Comparison of ENCODE assay signal across 13 cellular contexts in the genomic region with DNA sequence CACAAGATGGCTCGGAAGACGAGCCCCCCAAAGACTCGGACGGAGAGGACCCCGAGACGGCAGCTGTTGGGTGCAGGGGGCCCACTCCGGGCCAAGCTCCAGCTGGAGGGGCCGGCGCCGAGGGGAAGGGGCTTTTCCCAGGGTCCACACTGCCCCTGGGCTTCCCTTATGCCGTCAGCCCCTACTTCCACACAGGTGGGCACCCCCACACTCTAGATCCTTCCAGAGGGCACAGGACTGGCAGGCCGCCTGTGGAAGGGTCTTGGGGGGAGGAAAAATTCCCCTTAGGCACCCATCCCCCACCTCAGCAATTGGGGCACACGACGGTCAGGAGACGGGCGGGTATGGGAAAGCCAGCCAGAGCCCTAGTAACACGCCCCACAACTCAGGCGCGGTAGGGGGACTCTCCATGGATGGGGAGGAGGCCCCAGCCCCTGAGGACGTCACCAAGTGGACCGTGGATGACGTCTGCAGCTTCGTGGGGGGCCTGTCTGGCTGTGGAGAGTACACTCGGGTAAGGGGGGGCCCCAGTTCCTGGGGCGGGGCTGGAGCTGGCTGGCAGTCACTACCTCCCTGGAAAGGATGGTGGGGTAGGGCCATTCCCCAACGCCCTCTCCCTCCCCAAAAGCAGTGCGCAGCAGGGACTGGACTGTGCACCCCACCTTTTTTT. TPM values are rescaled to one million over a fixed set of nuclear protein-coding genes. Genes with fewer than 3 reads are reported as not detected.
DNase-seq lines count a peak whose midpoint lies in the region; ATAC-seq, FAIRE-seq and TF ChIP-seq lines count a peak whose summit lies in the region.
"Had no signal": no experiment of that assay in that cellular context is flagged by ENCODE, and none has a peak within 500 bp of the region (broad histone marks: within the 10 kb centered on the region; RNA-seq: fewer than 3 reads in every experiment).

No MANE protein-coding gene starts in this region.

- H3K27me3 ChIP-seq in left lung (peaks cover 35 to 60% of the 10 kb centered on the region in 2 donors), uterus (no peaks in the 10 kb centered on the region)

- H3K4me1 ChIP-seq in left lung (peaks cover 20 to 41% of the 10 kb centered on the region in 2 donors), uterus (peaks cover 0 to 39% of the 10 kb centered on the region in 2 donors)

- H3K9me3 ChIP-seq in left lung (no peaks in the 10 kb centered on the region), uterus (no peaks in the 10 kb centered on the region)

- DNase-seq in activated naive CD8-positive, alpha-beta T cell treated with anti-CD3 and anti-CD28 coated beads, Interleukin-2, amount 50 U/mL, for 24 hours = no peak
- peak; percentile 76 for DNase-seq in astrocyte of the hippocampus (ENCODE audit: low read depth, low spot score)
- peak in 1 of 2 donors; percentile 66 for DNase-seq in left lung
- DNase-seq in uterus = peak; percentile 77 to 89
- DNase-seq in hippocampal formation (lab: John Stamatoyannopoulos, UW) = no peak
- DNase-seq in GM12891 (ENCODE audit: insufficient read length, low spot score) = no peak
- DNase-seq: NCI-H345 had no signal

- H3K27ac ChIP-seq in left lung (peak overlapping the region; percentile 28 to 76), uterus (peak overlapping the region in 1 of 2 donors; percentile 85)

- ATAC-seq in activated naive CD8-positive, alpha-beta T cell treated with anti-CD3 and anti-CD28 coated beads, Interleukin-2, amount 50 U/mL, for 24 hours = no peak
- ATAC-seq in left lung = peak; percentile 2
- ATAC-seq in HG03135 (IDR thresholded peaks at IDR 0.05; ENCODE audit: unreplicated experiment) = no peak
- ATAC-seq: natural killer cell treated with Interleukin-12 subunit alpha and Interleukin-12 subunit beta and Interleukin-15 and Interleukin-18, amount 100 ng/mL, for 72 hours had no signal

- H3K27me3 Mint-ChIP-seq in activated naive CD8-positive, alpha-beta T cell = peaks cover 6% of the 10 kb centered on the region
- H3K27me3 Mint-ChIP-seq in activated naive CD8-positive, alpha-beta T cell treated with anti-CD3 and anti-CD28 coated beads, Interleukin-2, amount 50 U/mL, for 24 hours = peaks cover 18% of the 10 kb centered on the region

- intact Hi-C loops in left lung (cut with DNase I) = no loop called here
- intact Hi-C loops in uterus (cut with DNase I; ENCODE audit: low total_unique reads) = no loop called here

- TF ChIP-seq CTCF in left lung (IDR thresholded peaks at IDR 0.05) (no peak), uterus (IDR thresholded peaks at IDR 0.05) (no peak)

- H3K27ac Mint-ChIP-seq in activated naive CD8-positive, alpha-beta T cell = no peak overlapping the region
- no peak overlapping the region for H3K27ac Mint-ChIP-seq in activated naive CD8-positive, alpha-beta T cell treated with anti-CD3 and anti-CD28 coated beads, Interleukin-2, amount 50 U/mL, for 24 hours
- H3K27ac Mint-ChIP-seq: CD14-positive monocyte; natural killer cell treated with Interleukin-12 subunit alpha and Interleukin-12 subunit beta and Interleukin-15 and Interleukin-18, amount 100 ng/mL, for 72 hours had no signal

- peaks cover 2% of the 10 kb centered on the region for H3K4me1 Mint-ChIP-seq in activated naive CD8-positive, alpha-beta T cell (ENCODE audit: low read depth)
- peaks cover 10% of the 10 kb centered on the region for H3K4me1 Mint-ChIP-seq in activated naive CD8-positive, alpha-beta T cell treated with anti-CD3 and anti-CD28 coated beads, Interleukin-2, amount 50 U/mL, for 24 hours

- TF ChIP-seq POLR2A in uterus (IDR thresholded peaks at IDR 0.05) (no peak), GM12891 (IDR thresholded peaks at IDR 0.05; ENCODE audit: low read depth, low read length) (no peak)

- FAIRE-seq in GM12891 (lab: Jason Lieb, UNC) = no peak
- FAIRE-seq: endometrium had no signal

- peak overlapping the region; percentile 13 for H3K4me3 Mint-ChIP-seq in activated naive CD8-positive, alpha-beta T cell
- no peak overlapping the region for H3K4me3 Mint-ChIP-seq in activated naive CD8-positive, alpha-beta T cell treated with anti-CD3 and anti-CD28 coated beads, Interleukin-2, amount 50 U/mL, for 24 hours
- H3K4me3 Mint-ChIP-seq: natural killer cell treated with Interleukin-12 subunit alpha and Interleukin-12 subunit beta and Interleukin-15 and Interleukin-18, amount 100 ng/mL, for 72 hours had no signal

- H3K36me3 ChIP-seq in left lung (peaks cover 0 to 44% of the 10 kb centered on the region in 2 donors), uterus (no peaks in the 10 kb centered on the region)

- no peaks in the 10 kb centered on the region for H3K9me3 Mint-ChIP-seq in activated naive CD8-positive, alpha-beta T cell (ENCODE audit: low read depth)
- no peaks in the 10 kb centered on the region for H3K9me3 Mint-ChIP-seq in activated naive CD8-positive, alpha-beta T cell treated with anti-CD3 and anti-CD28 coated beads, Interleukin-2, amount 50 U/mL, for 24 hours
- H3K9me3 Mint-ChIP-seq: natural killer cell treated with Interleukin-12 subunit alpha and Interleukin-12 subunit beta and Interleukin-15 and Interleukin-18, amount 100 ng/mL, for 72 hours had no signal

- H3K4me3 ChIP-seq in left lung = peak overlapping the region in 1 of 2 donors; percentile 20
- H3K4me3 ChIP-seq in uterus = peak overlapping the region in 1 of 2 donors; percentile 25

- H3K36me3 Mint-ChIP-seq in activated naive CD8-positive, alpha-beta T cell = no peaks in the 10 kb centered on the region
- peaks cover 9% of the 10 kb centered on the region for H3K36me3 Mint-ChIP-seq in activated naive CD8-positive, alpha-beta T cell treated with anti-CD3 and anti-CD28 coated beads, Interleukin-2, amount 50 U/mL, for 24 hours (ENCODE audit: low read depth)
- H3K36me3 Mint-ChIP-seq: natural killer cell treated with Interleukin-12 subunit alpha and Interleukin-12 subunit beta and Interleukin-15 and Interleukin-18, amount 100 ng/mL, for 72 hours had no signal

TF ChIP-seq in GM12891, 5 proteins besides CTCF, POLR2A, EP300 and RAD21:
- TF ChIP-seq POLR2AphosphoS5 (IDR thresholded peaks at IDR 0.05; ENCODE audit: low read depth, low read length) (no peak; the same call in 1 of the 2 replicates), TAF1 (IDR thresholded peaks at IDR 0.05; ENCODE audit: low read depth, low read length) (no peak), POU2F2 (IDR thresholded peaks at IDR 0.05; ENCODE audit: low read depth, low read length) (no peak), SPI1 (IDR thresholded peaks at IDR 0.05; ENCODE audit: low read depth, low read length) (no peak)

RNA-seq across cellular contexts. Expression of a gene that starts 16.1 kb away (rescaled TPM):
- total RNA-seq in left lung (10 to 100 TPM; 44.9 to 76.8 TPM), uterus (10 to 100 TPM; 21.8 to 58.8 (median 37.5) TPM)
- polyA plus RNA-seq in GM12891 (2012; ENCODE audit: low read depth, missing spikeins) = 48.8 TPM

RNA-seq across cellular contexts. Expression of a gene that starts 17.4 kb away (rescaled TPM):
- total RNA-seq in left lung (10 to 100 TPM; 11.8 to 17.9 TPM), uterus (10 to 100 TPM in 2 of 4 donors, 1 to 10 TPM in 2; 1.8 to 15.3 (median 9.6) TPM)
- 8.5 TPM for polyA plus RNA-seq in GM12891 (2012; ENCODE audit: low read depth, missing spikeins)

RNA-seq across cellular contexts. Expression of a gene that starts 19.3 kb away (rescaled TPM):
- total RNA-seq in left lung (10 to 100 TPM in 1 of 2 donors, 1 to 10 TPM in 1; 7.1 to 49.7 TPM), uterus (10 to 100 TPM in 2 of 4 donors, 1 to 10 TPM in 2; 1.0 to 40.7 (median 13.8) TPM)
- polyA plus RNA-seq in GM12891 (2012; ENCODE audit: low read depth, missing spikeins) = 0.05 TPM
- total RNA-seq: activated CD8-positive, alpha-beta memory T cell treated with anti-CD3 and anti-CD28 coated beads for 36 hours; natural killer cell treated with Interleukin-12 subunit alpha and Interleukin-12 subunit beta and Interleukin-15 and Interleukin-18, amount 100 ng/mL, for 72 hours had no signal
- polyA plus RNA-seq: CD14-positive monocyte had no signal

RNA-seq across cellular contexts. Expression of a gene that starts 23.3 kb away (rescaled TPM):
- total RNA-seq in left lung = 1 to 10 TPM; 3.8 to 5.1 TPM
- 1 to 10 TPM in 1 of 4 donors, not detected in 3; 1.1 TPM for total RNA-seq in uterus
- 0.22 TPM for polyA plus RNA-seq in GM12891 (2012; ENCODE audit: low read depth, missing spikeins)

RNA-seq across cellular contexts. Expression of a gene that starts 38.9 kb away (rescaled TPM):
- total RNA-seq in left lung = not detected
- total RNA-seq in uterus = 1 to 10 TPM in 1 of 4 donors, not detected in 3; 2.3 TPM
- 0.15 TPM for polyA plus RNA-seq in GM12891 (2012; ENCODE audit: low read depth, missing spikeins)
- total RNA-seq: activated CD8-positive, alpha-beta memory T cell treated with anti-CD3 and anti-CD28 coated beads for 36 hours; natural killer cell treated with Interleukin-12 subunit alpha and Interleukin-12 subunit beta and Interleukin-15 and Interleukin-18, amount 100 ng/mL, for 72 hours had no signal
- polyA plus RNA-seq: CD14-positive monocyte had no signal

Comparison
In these comparisons a context has a peak if more than half of its experiments do, and no peak if none do; other contexts are left out.
1. DNase-seq: peak in astrocyte of the hippocampus (single experiment) and uterus (2 of 2); none in activated naive CD8-positive, alpha-beta T cell treated with anti-CD3 and anti-CD28 coated beads, Interleukin-2, amount 50 U/mL, for 24 hours (single experiment), hippocampal formation (0 of 2) and GM12891 (single experiment).